ENCODE assay signal across 8 cellular contexts in the genomic region with DNA sequence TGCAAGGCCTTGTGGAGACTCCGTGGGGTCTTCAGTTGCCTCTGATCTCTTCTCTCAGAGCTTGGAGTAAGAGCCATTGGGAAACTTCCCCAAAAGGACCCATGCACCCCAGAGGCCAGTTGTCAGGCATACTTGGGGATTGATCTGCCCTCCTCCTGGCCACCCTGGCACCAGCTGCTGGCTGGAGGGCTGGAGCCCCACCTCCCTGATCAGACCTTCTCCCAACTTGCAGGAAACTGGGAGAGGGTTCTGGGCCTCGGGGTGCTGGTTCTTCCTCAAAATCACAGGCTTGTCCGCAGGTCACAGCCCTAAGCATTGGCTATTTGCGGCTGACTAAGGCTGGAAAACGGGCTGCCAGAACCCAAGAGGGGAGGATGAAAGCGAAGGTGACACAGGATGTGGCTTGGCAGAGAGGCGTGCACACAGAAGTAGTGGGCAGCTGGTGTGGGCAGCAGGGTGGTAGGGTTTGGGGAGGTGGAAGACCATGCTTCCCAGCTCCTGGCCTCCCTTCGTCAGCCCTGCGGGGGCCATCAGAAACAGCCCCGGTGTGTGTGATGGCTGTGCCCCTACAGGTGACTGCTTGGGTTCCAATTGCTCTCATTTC. TPM values are rescaled to one million over a fixed set of nuclear protein-coding genes. Genes with fewer than 3 reads are reported as not detected.
DNase-seq lines count a peak whose midpoint lies in the region; ATAC-seq and TF ChIP-seq lines count a peak whose summit lies in the region.

No MANE protein-coding gene starts in this region.

- H3K27me3 ChIP-seq in gastrocnemius medialis, result no peaks in the 10 kb centered on the region

- H3K9me3 ChIP-seq in gastrocnemius medialis, result no peaks in the 10 kb centered on the region

- TF ChIP-seq CTCF in GM12875 (IDR thresholded peaks at IDR 0.05; ENCODE audit: borderline replicate concordance, insufficient read depth, low read depth, low read length) (no peak), epithelial cell of esophagus (IDR thresholded peaks at IDR 0.05; ENCODE audit: insufficient read depth, low read depth, low read length, missing control alignments) (no peak), gastrocnemius medialis (IDR thresholded peaks at IDR 0.05 in 4 of 5, conservative IDR thresholded peaks at IDR 0.05 in 1 of 5) (no peak)

- H3K4me1 ChIP-seq in gastrocnemius medialis, result peaks cover 11 to 21% of the 10 kb centered on the region in 2 donors

- no peak for ATAC-seq in gastrocnemius medialis
- ATAC-seq in GM18909 (IDR thresholded peaks at IDR 0.05; ENCODE audit: poor library complexity, unreplicated experiment), result no peak
- ATAC-seq in HG02852 (IDR thresholded peaks at IDR 0.05; ENCODE audit: unreplicated experiment), result no peak

- in situ Hi-C loops in gastrocnemius medialis (cut with MboI; ENCODE audit: low sequenced_read_pairs in 4 of 4), result no loop called here

- no peaks in the 10 kb centered on the region for H3K36me3 ChIP-seq in gastrocnemius medialis

- peak overlapping the region; percentile 54 to 72 (median 70) for H3K27ac ChIP-seq in gastrocnemius medialis

- H3K4me3 ChIP-seq in GM12875 (ENCODE audit: low read depth, low read length) (peak overlapping the region; percentile 57), epithelial cell of esophagus (ENCODE audit: low read length) (peak overlapping the region; percentile 51), gastrocnemius medialis (peak overlapping the region; percentile 38 to 54 (median 49))

- DNase-seq in SW480 (ENCODE audit: low spot score) (peak; percentile 70), epithelial cell of esophagus (ENCODE audit: low read depth) (no peak), gastrocnemius medialis (no peak), SK-N-DZ (ENCODE audit: low spot score) (no peak), SIG-M5 (lab: John Stamatoyannopoulos, UW) (no peak)

- TF ChIP-seq POLR2A in gastrocnemius medialis (IDR thresholded peaks at IDR 0.05), result no peak

- intact Hi-C loops in gastrocnemius medialis (cut with DNase I; ENCODE audit: low total_unique reads), result loop anchor here (10.0 kb wide), 1 partner anchor 221 kb away; the partner anchor contains the start of gene PHF21A

RNA-seq across cellular contexts. Expression of gene DGKZ, which starts 1.3 kb away (rescaled TPM):
- total RNA-seq in gastrocnemius medialis, result 100 to 1,000 TPM; 127 to 155 (median 131) TPM
- polyA plus RNA-seq in SK-N-DZ (2014; cell fraction: cytosol; rRNA removed), result 54.5 and 58.7 TPM in 2 replicates
- polyA plus RNA-seq in SK-N-DZ (2014; cell fraction: nucleus; rRNA removed), result 148 and 162 TPM in 2 replicates

RNA-seq across cellular contexts. Expression of gene MDK, which starts 35.5 kb away (rescaled TPM):
- total RNA-seq in gastrocnemius medialis, result 1 to 10 TPM in 2 of 4 donors, not detected in 2; 1.6 to 1.9 TPM
- 2,839 and 3,450 TPM in 2 replicates for polyA plus RNA-seq in SK-N-DZ (2014; cell fraction: cytosol; rRNA removed)
- polyA plus RNA-seq in SK-N-DZ (2014; cell fraction: nucleus; rRNA removed), result 2,101 and 2,397 TPM in 2 replicates

RNA-seq across cellular contexts. Expression of gene CHRM4, which starts 45.6 kb away (rescaled TPM):
- not detected for total RNA-seq in gastrocnemius medialis
- polyA plus RNA-seq in SK-N-DZ (2014; cell fraction: cytosol; rRNA removed), result 2.3 and 4.6 TPM in 2 replicates
- polyA plus RNA-seq in SK-N-DZ (2014; cell fraction: nucleus; rRNA removed), result 1.6 and 2.3 TPM in 2 replicates
